In the genomic region with DNA sequence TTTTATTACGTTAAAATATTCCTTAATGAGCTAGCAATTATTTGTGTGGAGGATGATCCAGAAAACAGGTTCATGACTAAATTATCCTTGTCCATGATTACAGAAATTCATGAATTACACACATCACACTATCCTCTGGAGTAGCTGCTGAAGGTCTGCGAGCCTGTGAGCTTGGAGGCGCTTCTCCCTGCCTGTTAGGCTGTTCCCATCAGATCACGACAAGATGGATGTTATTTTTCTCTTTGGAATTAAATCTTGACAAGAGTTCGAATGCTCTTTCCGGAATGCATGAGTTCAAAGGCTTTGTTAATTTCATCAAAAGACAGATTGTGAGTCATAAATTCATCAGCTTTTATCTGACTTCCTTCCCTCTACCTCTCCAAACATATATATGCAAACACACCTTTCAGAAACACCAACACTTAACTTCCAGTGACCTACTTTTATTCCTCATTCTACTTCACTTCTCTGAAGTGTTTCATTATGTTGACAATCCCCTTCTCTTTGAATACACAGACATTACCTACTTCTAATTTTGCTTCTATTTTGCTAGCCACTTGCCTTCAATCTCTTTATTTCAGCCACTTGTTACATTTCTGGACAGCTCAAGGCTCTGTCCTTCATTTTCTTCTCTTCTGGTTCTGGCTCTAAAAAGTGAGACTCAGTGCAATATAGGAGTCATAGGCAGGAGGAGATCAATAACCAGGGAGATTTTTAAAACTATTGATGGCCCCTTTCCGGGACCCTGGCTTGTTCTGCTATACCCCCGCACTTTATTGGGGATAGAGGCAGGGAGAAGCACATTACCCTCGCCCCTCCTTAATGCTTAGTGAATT, we compare ENCODE assay signal across 17 cellular contexts.
A peak's percentile ranks its signal among the peaks of the same experiment; 100 is the strongest.
DNase-seq lines count a peak whose midpoint lies in the region; ATAC-seq, FAIRE-seq and TF ChIP-seq lines count a peak whose summit lies in the region.
"Had no signal": no experiment of that assay in that cellular context is flagged by ENCODE, and none has a peak within 500 bp of the region (broad histone marks: within the 10 kb centered on the region; RNA-seq: fewer than 3 reads in every experiment).

No MANE protein-coding gene starts in this region.

- 51 to 75% (median 64%) methylated on average over 9 of the region's 9 CpGs for WGBS in small intestine, 3 donors

- intact Hi-C loops in Right ventricle myocardium superior (cut with DNase I) = no loop called here

- no peak for TF ChIP-seq POLR2A in Peyer's patch (IDR thresholded peaks at IDR 0.05)

- H3K4me3 ChIP-seq in Peyer's patch (no peak overlapping the region), small intestine (ENCODE audit: low read depth in 1 of 2, low read length in 2 of 2) (no peak overlapping the region)
- H3K4me3 ChIP-seq: heart left ventricle, ovary, tibial nerve had no signal

- no peak for TF ChIP-seq CTCF in Peyer's patch (IDR thresholded peaks at IDR 0.05)

- H3K4me1 ChIP-seq in Peyer's patch (no peaks in the 10 kb centered on the region), small intestine (ENCODE audit: control insufficient read depth in 2 of 2, insufficient read depth in 1 of 2, low read depth in 1 of 2, low read length in 1 of 2) (peaks cover 5 to 10% of the 10 kb centered on the region in 2 donors)
- H3K4me1 ChIP-seq: tibial nerve had no signal

- DNase-seq in NCI-H2107 treated with DMSO at 0.1 percent for 48 hours (lab: John Stamatoyannopoulos, UW; ENCODE audit: unreplicated experiment) (peak; percentile 17), NCI-H2107 (lab: John Stamatoyannopoulos, UW) (no peak), Peyer's patch (no peak), small intestine (peak; percentile 63), NCI-H146 treated with DMSO at 0.1 percent for 48 hours (lab: John Stamatoyannopoulos, UW; ENCODE audit: unreplicated experiment) (no peak), GM19240 (ENCODE audit: insufficient read length, low spot score) (no peak), Right ventricle myocardium superior (no peak)
- peak; percentile 73 for DNase-seq in central memory CD4-positive, alpha-beta T cell
- DNase-seq: activated CD8-positive, alpha-beta memory T cell treated with anti-CD3 and anti-CD28 coated beads, Interleukin-2, amount 10 ng/mL, durations not matched to agents 7 days and 5 days; left ventricle myocardium superior; NCI-H2171; ovary had no signal

- ATAC-seq in Right ventricle myocardium superior (ENCODE audit: poor library complexity) = no peak
- ATAC-seq: activated CD8-positive, alpha-beta memory T cell treated with anti-CD3 and anti-CD28 coated beads, Interleukin-2, amount 10 ng/mL, durations not matched to agents 7 days and 5 days had no signal

- no peaks in the 10 kb centered on the region for H3K9me3 ChIP-seq in Peyer's patch
- no peaks in the 10 kb centered on the region for H3K9me3 ChIP-seq in small intestine (ENCODE audit: control insufficient read depth, low read depth)
- H3K9me3 ChIP-seq: ovary, tibial nerve had no signal

- peak overlapping the region; percentile 0 to 44 (median 18) for H3K27ac ChIP-seq in Peyer's patch
- peak overlapping the region in 1 of 2 donors; percentile 70 for H3K27ac ChIP-seq in small intestine (ENCODE audit: low read depth in 1 of 2, low read length in 1 of 2)
- H3K27ac ChIP-seq: epithelial cell of prostate, KMS-11, ovary had no signal

- no peak for FAIRE-seq in small intestine (lab: Jason Lieb, UNC)
- FAIRE-seq: A204.1 had no signal

- no peaks in the 10 kb centered on the region for H3K27me3 ChIP-seq in Peyer's patch
- no peaks in the 10 kb centered on the region for H3K27me3 ChIP-seq in small intestine (ENCODE audit: control insufficient read depth in 2 of 2, insufficient read depth in 2 of 2, low read length in 2 of 2)
- H3K27me3 ChIP-seq: heart left ventricle, ovary, tibial nerve had no signal

- no peaks in the 10 kb centered on the region for H3K36me3 ChIP-seq in Peyer's patch
- no peaks in the 10 kb centered on the region for H3K36me3 ChIP-seq in small intestine (ENCODE audit: control insufficient read depth in 2 of 2, insufficient read depth in 2 of 2, low read length in 2 of 2)
- H3K36me3 ChIP-seq: heart left ventricle, ovary, tibial nerve had no signal

Comparison
In these comparisons a context has a peak if more than half of its experiments do, and no peak if none do; other contexts are left out.
1. DNase-seq: peak in NCI-H2107 treated with DMSO at 0.1 percent for 48 hours (single experiment), central memory CD4-positive, alpha-beta T cell (single experiment) and small intestine (single experiment); none in NCI-H2107 (single experiment), Peyer's patch (0 of 3), NCI-H146 treated with DMSO at 0.1 percent for 48 hours (single experiment), GM19240 (single experiment) and Right ventricle myocardium superior (single experiment).